ENCODE assay signal across 11 cellular contexts in genomic region chr16:24991349-24991748, GRCh38. TPM values are rescaled to one million over a fixed set of nuclear protein-coding genes. Genes with fewer than 3 reads are reported as not detected.
A peak's percentile ranks its signal among the peaks of the same experiment; 100 is the strongest.
DNase-seq lines count a peak whose midpoint lies in the region; ATAC-seq and TF ChIP-seq lines count a peak whose summit lies in the region.
"Had no signal": no experiment of that assay in that cellular context is flagged by ENCODE, and none has a peak within 500 bp of the region (broad histone marks: within the 10 kb centered on the region; RNA-seq: fewer than 3 reads in every experiment).

No MANE protein-coding gene starts in this region.

- POLR2A ChIA-PET in CD4-positive, alpha-beta memory T cell (lab: Charles Lee; ENCODE audit: partially characterized antibody): interaction anchor here (1.4 kb wide), 1 partner anchor 24 kb away, joined by 4 read pairs; the partner anchor contains the start of gene ARHGAP17

- no peaks in the 10 kb centered on the region for H3K9me3 ChIP-seq in CD4-positive, alpha-beta memory T cell (ENCODE audit: control insufficient read depth in 1 of 2, low read length in 2 of 2)
- H3K9me3 ChIP-seq in right cardiac atrium (ENCODE audit: control insufficient read depth, low read length): no peaks in the 10 kb centered on the region
- H3K9me3 ChIP-seq in smooth muscle cell (replicated peaks; ENCODE audit: low read depth): no peaks in the 10 kb centered on the region

- peak overlapping the region; percentile 29 for H3K4me2 ChIP-seq in smooth muscle cell

- CTCF ChIA-PET in CD4-positive, alpha-beta memory T cell (lab: Charles Lee; ENCODE audit: partially characterized antibody): interaction anchor here (0.7 to 1.6 kb wide), 2 partner anchors 58 to 1557 kb away, joined by 3 read pairs; no protein-coding TSS in a partner anchor
- CTCF ChIA-PET in activated CD8-positive, alpha-beta memory T cell treated with anti-CD3 and anti-CD28 coated beads, Interleukin-2, amount 10 ng/mL, durations not matched to agents 7 days and 5 days (lab: Charles Lee): interaction anchor here (0.6 kb wide), 1 partner anchor 161 kb away, joined by 3 read pairs; no protein-coding TSS in a partner anchor

- H3K9ac ChIP-seq in smooth muscle cell (ENCODE audit: low read depth): no peak overlapping the region

- H3K79me2 ChIP-seq in smooth muscle cell (ENCODE audit: low read depth): peaks cover 68% of the 10 kb centered on the region

- no peak overlapping the region for H3K27ac ChIP-seq in CD4-positive, alpha-beta memory T cell (ENCODE audit: low read depth, low read length)
- H3K27ac ChIP-seq in right cardiac atrium (ENCODE audit: low read length) (peak overlapping the region; percentile 18), smooth muscle cell (ENCODE audit: low read depth) (no peak overlapping the region)

- peaks cover 3 to 4% of the 10 kb centered on the region in 2 donors for H3K36me3 Mint-ChIP-seq in CD4-positive, alpha-beta memory T cell
- peaks cover 6% of the 10 kb centered on the region for H3K36me3 Mint-ChIP-seq in activated naive CD8-positive, alpha-beta T cell treated with anti-CD3 and anti-CD28 coated beads, Interleukin-2, amount 50 U/mL, for 24 hours (ENCODE audit: low read depth)
- peaks cover 2% of the 10 kb centered on the region for H3K36me3 Mint-ChIP-seq in activated CD8-positive, alpha-beta memory T cell treated with anti-CD3 and anti-CD28 coated beads, Interleukin-2, amount 10 ng/mL, durations not matched to agents 7 days and 5 days
- H3K36me3 Mint-ChIP-seq in activated T-helper 1 cell treated with anti-CD3 and anti-CD28 coated beads, Interleukin-12 subunit alpha, Interleukin-12 subunit beta, Interleukin-2, Interleukin-4 antibody, amounts not matched to agents 30 ng/mL and 10 ng/mL and 1 ng/mL, durations not matched to agents 14 hours and 24 hours and 36 hours (ENCODE audit: low read depth): peaks cover 3% of the 10 kb centered on the region
- H3K36me3 Mint-ChIP-seq: activated naive CD4-positive, alpha-beta T cell treated with anti-CD3 and anti-CD28 coated beads, Interleukin-2, amount 50 U/mL, for 72 hours had no signal

- DNase-seq in CD4-positive, alpha-beta memory T cell: no peak
- no peak for DNase-seq in activated naive CD8-positive, alpha-beta T cell treated with anti-CD3 and anti-CD28 coated beads, Interleukin-2, amount 50 U/mL, for 24 hours
- DNase-seq in right cardiac atrium (no peak), smooth muscle cell (lab: John Stamatoyannopoulos, UW; ENCODE audit: unreplicated experiment) (no peak), HUDEP-2 (lab: John Stamatoyannopoulos, UW; ENCODE audit: unreplicated experiment in 76 of 76) (no peak)
- no peak for DNase-seq in activated CD8-positive, alpha-beta memory T cell treated with anti-CD3 and anti-CD28 coated beads, Interleukin-2, amount 10 ng/mL, durations not matched to agents 7 days and 5 days
- no peak for DNase-seq in activated T-helper 1 cell treated with anti-CD3 and anti-CD28 coated beads, Interleukin-12 subunit alpha, Interleukin-12 subunit beta, Interleukin-2, Interleukin-4 antibody, amounts not matched to agents 30 ng/mL and 10 ng/mL and 1 ng/mL, durations not matched to agents 14 hours and 24 hours and 36 hours (ENCODE audit: low spot score)
- DNase-seq: DMS79 treated with DMSO at 0.1 percent for 48 hours, erythroblast had no signal

- 28% methylated on average over 5 of the region's 5 CpGs for whole genome bisulfite sequencing in right cardiac atrium
- WGBS in smooth muscle cell (ENCODE audit: low lambda C conversion rate): 68% methylated on average over 5 of the region's 5 CpGs

- peaks cover 32% of the 10 kb centered on the region for H3K4me1 ChIP-seq in CD4-positive, alpha-beta memory T cell (ENCODE audit: insufficient read depth, low read length)
- H3K4me1 ChIP-seq in right cardiac atrium (ENCODE audit: control insufficient read depth, insufficient read depth, low read length) (peaks cover 31% of the 10 kb centered on the region), smooth muscle cell (ENCODE audit: low read depth) (peaks cover 28% of the 10 kb centered on the region)

- intact Hi-C loops in CD4-positive, alpha-beta memory T cell (cut with micrococcal nuclease): no loop called here
- intact Hi-C loops in right cardiac atrium (cut with DNase I): no loop called here
- intact Hi-C loops in activated T-helper 1 cell treated with anti-CD3 and anti-CD28 coated beads, Interleukin-12 subunit alpha, Interleukin-12 subunit beta, Interleukin-2, Interleukin-4 antibody, amounts not matched to agents 30 ng/mL and 10 ng/mL and 1 ng/mL, durations not matched to agents 14 hours and 24 hours and 36 hours (cut with micrococcal nuclease): no loop called here

- H4K20me1 ChIP-seq in smooth muscle cell (ENCODE audit: low read depth): peaks cover 99% of the 10 kb centered on the region

- no peaks in the 10 kb centered on the region for H3K27me3 Mint-ChIP-seq in CD4-positive, alpha-beta memory T cell
- H3K27me3 Mint-ChIP-seq in activated naive CD8-positive, alpha-beta T cell treated with anti-CD3 and anti-CD28 coated beads, Interleukin-2, amount 50 U/mL, for 24 hours: no peaks in the 10 kb centered on the region
- no peaks in the 10 kb centered on the region for H3K27me3 Mint-ChIP-seq in activated CD8-positive, alpha-beta memory T cell treated with anti-CD3 and anti-CD28 coated beads, Interleukin-2, amount 10 ng/mL, durations not matched to agents 7 days and 5 days
- H3K27me3 Mint-ChIP-seq in activated T-helper 1 cell treated with anti-CD3 and anti-CD28 coated beads, Interleukin-12 subunit alpha, Interleukin-12 subunit beta, Interleukin-2, Interleukin-4 antibody, amounts not matched to agents 30 ng/mL and 10 ng/mL and 1 ng/mL, durations not matched to agents 14 hours and 24 hours and 36 hours (ENCODE audit: insufficient read depth): no peaks in the 10 kb centered on the region

- no peak for TF ChIP-seq CTCF in smooth muscle cell (IDR thresholded peaks at IDR 0.05; ENCODE audit: borderline replicate concordance, insufficient read depth, poor library complexity, severe bottlenecking)

- peaks cover 49 to 81% (median 67%) of the 10 kb centered on the region in 4 donors for H3K4me1 Mint-ChIP-seq in CD4-positive, alpha-beta memory T cell
- peaks cover 86% of the 10 kb centered on the region for H3K4me1 Mint-ChIP-seq in activated naive CD8-positive, alpha-beta T cell treated with anti-CD3 and anti-CD28 coated beads, Interleukin-2, amount 50 U/mL, for 24 hours
- peaks cover 27% of the 10 kb centered on the region for H3K4me1 Mint-ChIP-seq in activated CD8-positive, alpha-beta memory T cell treated with anti-CD3 and anti-CD28 coated beads, Interleukin-2, amount 10 ng/mL, durations not matched to agents 7 days and 5 days
- peaks cover 42% of the 10 kb centered on the region for H3K4me1 Mint-ChIP-seq in activated T-helper 1 cell treated with anti-CD3 and anti-CD28 coated beads, Interleukin-12 subunit alpha, Interleukin-12 subunit beta, Interleukin-2, Interleukin-4 antibody, amounts not matched to agents 30 ng/mL and 10 ng/mL and 1 ng/mL, durations not matched to agents 14 hours and 24 hours and 36 hours (ENCODE audit: low read depth)

- H2AFZ ChIP-seq in smooth muscle cell (ENCODE audit: low read depth): no peak overlapping the region

- H3K9me3 Mint-ChIP-seq in CD4-positive, alpha-beta memory T cell: no peaks in the 10 kb centered on the region
- no peaks in the 10 kb centered on the region for H3K9me3 Mint-ChIP-seq in activated naive CD8-positive, alpha-beta T cell treated with anti-CD3 and anti-CD28 coated beads, Interleukin-2, amount 50 U/mL, for 24 hours
- no peaks in the 10 kb centered on the region for H3K9me3 Mint-ChIP-seq in activated CD8-positive, alpha-beta memory T cell treated with anti-CD3 and anti-CD28 coated beads, Interleukin-2, amount 10 ng/mL, durations not matched to agents 7 days and 5 days (ENCODE audit: low read depth)
- H3K9me3 Mint-ChIP-seq in activated T-helper 1 cell treated with anti-CD3 and anti-CD28 coated beads, Interleukin-12 subunit alpha, Interleukin-12 subunit beta, Interleukin-2, Interleukin-4 antibody, amounts not matched to agents 30 ng/mL and 10 ng/mL and 1 ng/mL, durations not matched to agents 14 hours and 24 hours and 36 hours: no peaks in the 10 kb centered on the region
- H3K9me3 Mint-ChIP-seq: activated naive CD4-positive, alpha-beta T cell treated with anti-CD3 and anti-CD28 coated beads, Interleukin-2, amount 50 U/mL, for 72 hours had no signal

- peak overlapping the region in 4 of 7 donors; percentile 2 to 57 (median 34) for H3K27ac Mint-ChIP-seq in CD4-positive, alpha-beta memory T cell
- H3K27ac Mint-ChIP-seq in activated naive CD8-positive, alpha-beta T cell treated with anti-CD3 and anti-CD28 coated beads, Interleukin-2, amount 50 U/mL, for 24 hours: peak overlapping the region; percentile 8
- H3K27ac Mint-ChIP-seq in activated CD8-positive, alpha-beta memory T cell treated with anti-CD3 and anti-CD28 coated beads, Interleukin-2, amount 10 ng/mL, durations not matched to agents 7 days and 5 days: no peak overlapping the region
- no peak overlapping the region for H3K27ac Mint-ChIP-seq in activated T-helper 1 cell treated with anti-CD3 and anti-CD28 coated beads, Interleukin-12 subunit alpha, Interleukin-12 subunit beta, Interleukin-2, Interleukin-4 antibody, amounts not matched to agents 30 ng/mL and 10 ng/mL and 1 ng/mL, durations not matched to agents 14 hours and 24 hours and 36 hours

- no peaks in the 10 kb centered on the region for H3K27me3 ChIP-seq in CD4-positive, alpha-beta memory T cell (ENCODE audit: insufficient read depth, low read length)
- H3K27me3 ChIP-seq in right cardiac atrium (ENCODE audit: control insufficient read depth, insufficient read depth) (no peaks in the 10 kb centered on the region), smooth muscle cell (ENCODE audit: low read depth) (no peaks in the 10 kb centered on the region)

- no peaks in the 10 kb centered on the region for H3K36me3 ChIP-seq in CD4-positive, alpha-beta memory T cell (ENCODE audit: insufficient read depth, low read length)
- no peaks in the 10 kb centered on the region for H3K36me3 ChIP-seq in smooth muscle cell (ENCODE audit: low read depth)

- ATAC-seq in activated naive CD8-positive, alpha-beta T cell treated with anti-CD3 and anti-CD28 coated beads, Interleukin-2, amount 50 U/mL, for 24 hours: no peak
- ATAC-seq in right cardiac atrium: peak in 1 of 2 donors; percentile 20
- no peak for ATAC-seq in activated CD8-positive, alpha-beta memory T cell treated with anti-CD3 and anti-CD28 coated beads, Interleukin-2, amount 10 ng/mL, durations not matched to agents 7 days and 5 days
- ATAC-seq in HG03342 (IDR thresholded peaks at IDR 0.05; ENCODE audit: unreplicated experiment): no peak

- peak overlapping the region in 1 of 8 donors; percentile 37 for H3K4me3 Mint-ChIP-seq in CD4-positive, alpha-beta memory T cell
- no peak overlapping the region for H3K4me3 Mint-ChIP-seq in activated naive CD8-positive, alpha-beta T cell treated with anti-CD3 and anti-CD28 coated beads, Interleukin-2, amount 50 U/mL, for 24 hours
- no peak overlapping the region for H3K4me3 Mint-ChIP-seq in activated CD8-positive, alpha-beta memory T cell treated with anti-CD3 and anti-CD28 coated beads, Interleukin-2, amount 10 ng/mL, durations not matched to agents 7 days and 5 days
- no peak overlapping the region for H3K4me3 Mint-ChIP-seq in activated T-helper 1 cell treated with anti-CD3 and anti-CD28 coated beads, Interleukin-12 subunit alpha, Interleukin-12 subunit beta, Interleukin-2, Interleukin-4 antibody, amounts not matched to agents 30 ng/mL and 10 ng/mL and 1 ng/mL, durations not matched to agents 14 hours and 24 hours and 36 hours

- H3F3A ChIP-seq in smooth muscle cell (ENCODE audit: low read depth): peaks cover 10% of the 10 kb centered on the region

- no peak overlapping the region for H3K4me3 ChIP-seq in CD4-positive, alpha-beta memory T cell (ENCODE audit: low read length in 2 of 2)
- H3K4me3 ChIP-seq in right cardiac atrium (ENCODE audit: low read length): no peak overlapping the region
- H3K4me3 ChIP-seq in smooth muscle cell: no peak overlapping the region

RNA-seq across cellular contexts. Expression of gene ARHGAP17, which starts 23.8 kb away (rescaled TPM):
- total RNA-seq in CD4-positive, alpha-beta memory T cell: 10 to 100 TPM; 62.6 to 62.8 TPM
- polyA plus RNA-seq in CD4-positive, alpha-beta memory T cell: 10 to 100 TPM; 12.0 to 35.0 TPM
- total RNA-seq in right cardiac atrium (10 to 100 TPM; 45.4 to 58.2 (median 52.6) TPM), smooth muscle cell (24.1 and 34.6 TPM in 2 replicates)
- polyA plus RNA-seq in right cardiac atrium (33.5 TPM), smooth muscle cell (38.3 and 40.5 TPM in 2 replicates)
- total RNA-seq in activated CD8-positive, alpha-beta memory T cell treated with anti-CD3 and anti-CD28 coated beads, Interleukin-2, amount 10 ng/mL, durations not matched to agents 7 days and 5 days: 10 to 100 TPM; 69.4 to 80.8 TPM
- total RNA-seq in activated T-helper 1 cell treated with anti-CD3 and anti-CD28 coated beads, Interleukin-12 subunit alpha, Interleukin-12 subunit beta, Interleukin-2, Interleukin-4 antibody, amounts not matched to agents 30 ng/mL and 10 ng/mL and 1 ng/mL, durations not matched to agents 14 hours and 24 hours and 36 hours: 80.2 and 87.3 TPM in 2 replicates

Comparison
In these comparisons a context has a peak if more than half of its experiments do, and no peak if none do; other contexts are left out.
1. H3K27ac Mint-ChIP-seq: peak in CD4-positive, alpha-beta memory T cell (4 of 7) and activated naive CD8-positive, alpha-beta T cell treated with anti-CD3 and anti-CD28 coated beads, Interleukin-2, amount 50 U/mL, for 24 hours (single experiment); none in activated CD8-positive, alpha-beta memory T cell treated with anti-CD3 and anti-CD28 coated beads, Interleukin-2, amount 10 ng/mL, durations not matched to agents 7 days and 5 days (single experiment) and activated T-helper 1 cell treated with anti-CD3 and anti-CD28 coated beads, Interleukin-12 subunit alpha, Interleukin-12 subunit beta, Interleukin-2, Interleukin-4 antibody, amounts not matched to agents 30 ng/mL and 10 ng/mL and 1 ng/mL, durations not matched to agents 14 hours and 24 hours and 36 hours (single experiment).